Comparison of ENCODE assay signal across 8 cellular contexts in genomic region chr11:72831521-72832300, GRCh38. TPM values are rescaled to one million over a fixed set of nuclear protein-coding genes. Genes with fewer than 3 reads are reported as not detected.
DNase-seq lines count a peak whose midpoint lies in the region; ATAC-seq, FAIRE-seq and TF ChIP-seq lines count a peak whose summit lies in the region.

No MANE protein-coding gene starts in this region.

- peaks cover 27 to 36% of the 10 kb centered on the region in 2 donors for H3K4me1 Mint-ChIP-seq in immature natural killer cell

- in situ Hi-C loops in T47D (cut with HindIII; ENCODE audit: low pct_unique_long_range_greater_than_20kb, low sequenced_read_pairs): no loop called here

- peaks cover 0 to 17% (median 7%) of the 10 kb centered on the region in 3 donors for H3K27me3 Mint-ChIP-seq in immature natural killer cell (ENCODE audit: low read depth in 3 of 3)

- peak; percentile 93 for FAIRE-seq in GM12891 (lab: Jason Lieb, UNC)

- no peak; the same call in 1 of the 2 replicates for TF ChIP-seq POLR2A in GM12891 (IDR thresholded peaks at IDR 0.05; ENCODE audit: low read depth, low read length)

- peaks cover 0 to 7% (median 3%) of the 10 kb centered on the region in 3 donors for H3K36me3 Mint-ChIP-seq in immature natural killer cell

- H3K9me3 Mint-ChIP-seq in immature natural killer cell: no peaks in the 10 kb centered on the region

- no peak for ATAC-seq in HG03045 (IDR thresholded peaks at IDR 0.05; ENCODE audit: unreplicated experiment)

- no peak overlapping the region for H3K4me3 Mint-ChIP-seq in immature natural killer cell

- H3K27ac Mint-ChIP-seq in immature natural killer cell: peak overlapping the region; percentile 67 to 84 (median 77)

- DNase-seq in 8988T (peak; percentile 85), GM12891 (ENCODE audit: insufficient read length, low spot score) (no peak), NCI-H187 (lab: John Stamatoyannopoulos, UW) (peak; percentile 53 to 61), T1000 (lab: John Stamatoyannopoulos, UW) (peak; percentile 64), T47D (ENCODE audit: low read depth in 1 of 2, low spot score in 1 of 2) (peak; percentile 76 to 89), immature natural killer cell (peak; percentile 36 to 43 (median 40))
- peak; percentile 57 for DNase-seq in stimulated activated CD4-positive, alpha-beta T cell treated with anti-CD3 and anti-CD28 coated beads, Interleukin-12 subunit alpha, Interleukin-12 subunit beta, amount 100 ng/mL, for 4 hours

TF ChIP-seq in GM12891, 5 proteins besides CTCF, POLR2A, EP300 and RAD21:
- TF ChIP-seq TAF1 (IDR thresholded peaks at IDR 0.05; ENCODE audit: low read depth, low read length) (no peak), POLR2AphosphoS5 (IDR thresholded peaks at IDR 0.05; ENCODE audit: low read depth, low read length) (peak; percentile 33; the same call in 1 of the 2 replicates)

RNA-seq across cellular contexts. Expression of gene ATG16L2, which starts 17.5 kb away (rescaled TPM):
- 27.2 TPM for polyA plus RNA-seq in GM12891 (2012; ENCODE audit: low read depth, missing spikeins)
- 10 to 100 TPM; 11.4 to 24.6 (median 18.7) TPM for polyA plus RNA-seq in immature natural killer cell

RNA-seq across cellular contexts. Expression of gene STARD10, which starts 37.9 kb away (rescaled TPM):
- 23.1 TPM for polyA plus RNA-seq in GM12891 (2012; ENCODE audit: low read depth, missing spikeins)
- polyA plus RNA-seq in immature natural killer cell: 10 to 100 TPM; 26.3 to 50.1 (median 35.6) TPM
